1 cellular context compared by ENCODE assay signal in the genomic region with DNA sequence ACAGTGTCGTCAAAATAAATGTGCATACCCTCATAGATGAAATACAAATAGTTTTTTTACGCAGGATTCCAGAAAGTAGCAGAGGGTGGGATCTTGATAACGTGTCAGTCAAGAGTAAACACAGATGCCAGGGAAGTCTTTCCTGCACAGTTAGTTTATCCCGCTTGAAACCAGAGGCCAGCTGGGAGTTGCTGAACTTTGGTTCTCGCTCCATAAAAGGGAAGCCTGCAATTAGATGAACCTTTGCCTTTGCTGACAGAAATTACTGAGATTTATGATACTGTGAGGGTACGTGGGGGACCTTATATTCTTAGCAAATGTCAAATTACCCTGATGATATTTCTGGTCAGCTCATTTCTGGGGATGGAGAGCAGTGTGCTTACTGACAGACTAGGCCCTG.
A peak's percentile ranks its signal among the peaks of the same experiment; 100 is the strongest.
TF ChIP-seq lines count a peak whose summit lies in the region.

No MANE protein-coding gene starts in this region.

TF ChIP-seq in HepG2, 621 proteins besides CTCF, POLR2A, EP300 and RAD21:
- TF ChIP-seq HNF4A (CRISPR knock-in tag; IDR thresholded peaks at IDR 0.05) (peak; percentile 26; the same call in 1 of the 2 replicates), ZNF101 (CRISPR knock-in tag; IDR thresholded peaks at IDR 0.05; ENCODE audit: borderline replicate concordance, low read depth) (no peak), HDAC2 (CRISPR knock-in tag; IDR thresholded peaks at IDR 0.05) (no peak), KAT2B (IDR thresholded peaks at IDR 0.05; ENCODE audit: borderline replicate concordance, low read depth, low read length) (no peak), MAFK (conservative IDR thresholded peaks at IDR 0.05 in 1 of 2, IDR thresholded peaks at IDR 0.05 in 1 of 2; ENCODE audit: low read length in 2 of 2) (no peak), ZNF121 (CRISPR knock-in tag; IDR thresholded peaks at IDR 0.05) (0 out of 2 replicates have a peak, but pooled peaks have one; percentile 20), ZNF251 (CRISPR knock-in tag; IDR thresholded peaks at IDR 0.05) (no peak), SRF (IDR thresholded peaks at IDR 0.05; ENCODE audit: low read depth, low read length) (peak; percentile 78), SIN3B (IDR thresholded peaks at IDR 0.05; ENCODE audit: low read length) (no peak)
- TF ChIP-seq, protein P1, sequence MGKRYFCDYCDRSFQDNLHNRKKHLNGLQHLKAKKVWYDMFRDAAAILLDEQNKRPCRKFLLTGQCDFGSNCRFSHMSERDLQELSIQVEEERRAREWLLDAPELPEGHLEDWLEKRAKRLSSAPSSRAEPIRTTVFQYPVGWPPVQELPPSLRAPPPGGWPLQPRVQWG (CRISPR knock-in tag; IDR thresholded peaks at IDR 0.05; ENCODE audit: borderline replicate concordance, low read depth): no peak
- TF ChIP-seq, protein P2, sequence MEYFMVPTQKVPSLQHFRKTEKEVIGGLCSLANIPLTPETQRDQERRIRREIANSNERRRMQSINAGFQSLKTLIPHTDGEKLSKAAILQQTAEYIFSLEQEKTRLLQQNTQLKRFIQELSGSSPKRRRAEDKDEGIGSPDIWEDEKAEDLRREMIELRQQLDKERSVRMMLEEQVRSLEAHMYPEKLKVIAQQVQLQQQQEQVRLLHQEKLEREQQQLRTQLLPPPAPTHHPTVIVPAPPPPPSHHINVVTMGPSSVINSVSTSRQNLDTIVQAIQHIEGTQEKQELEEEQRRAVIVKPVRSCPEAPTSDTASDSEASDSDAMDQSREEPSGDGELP (IDR thresholded peaks at IDR 0.05; ENCODE audit: borderline replicate concordance, low read depth): 0 out of 2 replicates have a peak, but pooled peaks have one; percentile 32
- TF ChIP-seq, protein P3, sequence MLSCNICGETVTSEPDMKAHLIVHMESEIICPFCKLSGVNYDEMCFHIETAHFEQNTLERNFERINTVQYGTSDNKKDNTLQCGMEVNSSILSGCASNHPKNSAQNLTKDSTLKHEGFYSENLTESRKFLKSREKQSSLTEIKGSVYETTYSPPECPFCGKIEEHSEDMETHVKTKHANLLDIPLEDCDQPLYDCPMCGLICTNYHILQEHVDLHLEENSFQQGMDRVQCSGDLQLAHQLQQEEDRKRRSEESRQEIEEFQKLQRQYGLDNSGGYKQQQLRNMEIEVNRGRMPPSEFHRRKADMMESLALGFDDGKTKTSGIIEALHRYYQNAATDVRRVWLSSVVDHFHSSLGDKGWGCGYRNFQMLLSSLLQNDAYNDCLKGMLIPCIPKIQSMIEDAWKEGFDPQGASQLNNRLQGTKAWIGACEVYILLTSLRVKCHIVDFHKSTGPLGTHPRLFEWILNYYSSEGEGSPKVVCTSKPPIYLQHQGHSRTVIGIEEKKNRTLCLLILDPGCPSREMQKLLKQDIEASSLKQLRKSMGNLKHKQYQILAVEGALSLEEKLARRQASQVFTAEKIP (CRISPR knock-in tag; IDR thresholded peaks at IDR 0.05; ENCODE audit: borderline replicate concordance): no peak
